Comparison of ENCODE assay signal across 1 cellular context in genomic region chr9:89993678-89994630, GRCh38.
TF ChIP-seq lines count a peak whose summit lies in the region.

No MANE protein-coding gene starts in this region.

TF ChIP-seq in HepG2, 621 proteins besides CTCF, POLR2A, EP300 and RAD21 (continued from another document and continues in another):
- no peak for TF ChIP-seq ZFP91 (CRISPR knock-in tag; IDR thresholded peaks at IDR 0.05; ENCODE audit: borderline replicate concordance)
- no peak for TF ChIP-seq SP140L (CRISPR knock-in tag; IDR thresholded peaks at IDR 0.05; ENCODE audit: borderline replicate concordance)
- TF ChIP-seq TEAD3 (CRISPR knock-in tag; optimal IDR thresholded peaks at IDR 0.05; ENCODE audit: borderline replicate concordance), result peak; percentile 69
- TF ChIP-seq SOX5 (CRISPR knock-in tag; IDR thresholded peaks at IDR 0.05; ENCODE audit: borderline replicate concordance), result peak; percentile 58; the same call in 1 of the 2 replicates
- peak; percentile 77 for TF ChIP-seq POGK (CRISPR knock-in tag; conservative IDR thresholded peaks at IDR 0.05)
- TF ChIP-seq ZNF350 (CRISPR knock-in tag; IDR thresholded peaks at IDR 0.05; ENCODE audit: borderline replicate concordance, low read depth), result no peak
- peak; percentile 59; the same call in 1 of the 2 replicates for TF ChIP-seq ZNF547 (CRISPR knock-in tag; IDR thresholded peaks at IDR 0.05)
- peak; percentile 68; the same call in 1 of the 2 replicates for TF ChIP-seq ZNF136 (CRISPR knock-in tag; IDR thresholded peaks at IDR 0.05; ENCODE audit: low read depth)
- TF ChIP-seq FOXO4 (CRISPR knock-in tag; conservative IDR thresholded peaks at IDR 0.05), result no peak
- TF ChIP-seq ZNF713 (CRISPR knock-in tag; IDR thresholded peaks at IDR 0.05), result no peak
- no peak for TF ChIP-seq SRSF4 (IDR thresholded peaks at IDR 0.05; ENCODE audit: low read depth, low read length, poor library complexity, severe bottlenecking)
- 0 out of 2 replicates have a peak, but pooled peaks have one; percentile 36 for TF ChIP-seq TARDBP (CRISPR knock-in tag; IDR thresholded peaks at IDR 0.05)
- peak; percentile 68; the same call in 1 of the 2 replicates for TF ChIP-seq ZBTB25 (CRISPR knock-in tag; IDR thresholded peaks at IDR 0.05)
- 0 out of 2 replicates have a peak, but pooled peaks have one; percentile 21 for TF ChIP-seq HHEX (CRISPR knock-in tag; IDR thresholded peaks at IDR 0.05)
- peak; percentile 27; the same call in 1 of the 2 replicates for TF ChIP-seq YEATS2 (CRISPR knock-in tag; IDR thresholded peaks at IDR 0.05; ENCODE audit: borderline replicate concordance)
- TF ChIP-seq ZNF782 (CRISPR knock-in tag; IDR thresholded peaks at IDR 0.05; ENCODE audit: borderline replicate concordance), result peak; percentile 42; the same call in 1 of the 2 replicates
- no peak for TF ChIP-seq LCORL (IDR thresholded peaks at IDR 0.05)
- peak; percentile 61; the same call in 1 of the 2 replicates for TF ChIP-seq LCORL (CRISPR knock-in tag; IDR thresholded peaks at IDR 0.05)
- peak; percentile 70; the same call in 1 of the 2 replicates for TF ChIP-seq ZXDC (CRISPR knock-in tag; IDR thresholded peaks at IDR 0.05)
- 0 out of 2 replicates have a peak, but pooled peaks have one; percentile 57 for TF ChIP-seq ZFP1 (CRISPR knock-in tag; IDR thresholded peaks at IDR 0.05)
- 0 out of 2 replicates have a peak, but pooled peaks have one; percentile 52 for TF ChIP-seq KLF6 (CRISPR knock-in tag; IDR thresholded peaks at IDR 0.05)
- no peak for TF ChIP-seq ZNF274 (CRISPR knock-in tag; IDR thresholded peaks at IDR 0.05)
- TF ChIP-seq CHCHD3 (CRISPR knock-in tag; IDR thresholded peaks at IDR 0.05), result 0 out of 2 replicates have a peak, but pooled peaks have one; percentile 26
- TF ChIP-seq EZH2 (conservative IDR thresholded peaks at IDR 0.05; ENCODE audit: low read depth, low read length), result no peak
- TF ChIP-seq CEBPG (CRISPR knock-in tag; IDR thresholded peaks at IDR 0.05), result peak; percentile 87
- peak; percentile 24; the same call in 1 of the 2 replicates for TF ChIP-seq ZNF605 (CRISPR knock-in tag; IDR thresholded peaks at IDR 0.05)
- TF ChIP-seq PPARG (CRISPR knock-in tag; conservative IDR thresholded peaks at IDR 0.05), result peak; percentile 53; the same call in 1 of the 2 replicates
- TF ChIP-seq ZNF556 (CRISPR knock-in tag; IDR thresholded peaks at IDR 0.05; ENCODE audit: borderline replicate concordance), result peak; percentile 83; the same call in 1 of the 2 replicates
- TF ChIP-seq E2F1 (CRISPR knock-in tag; IDR thresholded peaks at IDR 0.05), result no peak
- TF ChIP-seq ZMAT3 (CRISPR knock-in tag; conservative IDR thresholded peaks at IDR 0.05), result no peak
- TF ChIP-seq ZNF558 (CRISPR knock-in tag; IDR thresholded peaks at IDR 0.05; ENCODE audit: borderline replicate concordance), result 0 out of 2 replicates have a peak, but pooled peaks have one; percentile 46
- TF ChIP-seq GATAD2A (CRISPR knock-in tag; IDR thresholded peaks at IDR 0.05), result peak; percentile 94
- TF ChIP-seq SYNCRIP (IDR thresholded peaks at IDR 0.05; ENCODE audit: insufficient read depth, low read depth, low read length), result no peak
- peak; percentile 59 for TF ChIP-seq GFI1 (CRISPR knock-in tag; IDR thresholded peaks at IDR 0.05; ENCODE audit: borderline replicate concordance)
- no peak for TF ChIP-seq ETS1 (CRISPR knock-in tag; IDR thresholded peaks at IDR 0.05)
- TF ChIP-seq TOPORS (CRISPR knock-in tag; IDR thresholded peaks at IDR 0.05), result no peak
- TF ChIP-seq ASH2L (IDR thresholded peaks at IDR 0.05; ENCODE audit: insufficient read length, low read depth, low read length), result peak; percentile 49
- TF ChIP-seq ELF4 (CRISPR knock-in tag; IDR thresholded peaks at IDR 0.05; ENCODE audit: borderline replicate concordance), result no peak
- no peak for TF ChIP-seq KMT2A (CRISPR knock-in tag; IDR thresholded peaks at IDR 0.05)
- TF ChIP-seq NFIB (CRISPR knock-in tag; IDR thresholded peaks at IDR 0.05; ENCODE audit: borderline replicate concordance), result no peak
- no peak for TF ChIP-seq ZNF639 (CRISPR knock-in tag; conservative IDR thresholded peaks at IDR 0.05)
- peak; percentile 87 for TF ChIP-seq ARNTL (CRISPR knock-in tag; IDR thresholded peaks at IDR 0.05)
- TF ChIP-seq ZNF766 (CRISPR knock-in tag; IDR thresholded peaks at IDR 0.05; ENCODE audit: borderline replicate concordance), result no peak
- TF ChIP-seq KAT8 (CRISPR knock-in tag; IDR thresholded peaks at IDR 0.05), result peak; percentile 71
- no peak for TF ChIP-seq ZNF691 (CRISPR knock-in tag; IDR thresholded peaks at IDR 0.05; ENCODE audit: borderline replicate concordance, low read depth)
- TF ChIP-seq ZNF12 (CRISPR knock-in tag; IDR thresholded peaks at IDR 0.05), result 0 out of 2 replicates have a peak, but pooled peaks have one; percentile 24
- peak; percentile 93 for TF ChIP-seq CEBPB (IDR thresholded peaks at IDR 0.05; ENCODE audit: borderline replicate concordance, low read depth, low read length)
